Comparison of ENCODE assay signal across 1 cellular context in genomic region chr18:13500227-13500865, GRCh38.
TF ChIP-seq lines count a peak whose summit lies in the region.

No MANE protein-coding gene starts in this region.

TF ChIP-seq in WTC11, 78 proteins besides CTCF, POLR2A, EP300 and RAD21 (continued from another document):
- TF ChIP-seq USF2 (CRISPR knock-in tag; IDR thresholded peaks at IDR 0.05) = no peak
- TF ChIP-seq, protein P1, sequence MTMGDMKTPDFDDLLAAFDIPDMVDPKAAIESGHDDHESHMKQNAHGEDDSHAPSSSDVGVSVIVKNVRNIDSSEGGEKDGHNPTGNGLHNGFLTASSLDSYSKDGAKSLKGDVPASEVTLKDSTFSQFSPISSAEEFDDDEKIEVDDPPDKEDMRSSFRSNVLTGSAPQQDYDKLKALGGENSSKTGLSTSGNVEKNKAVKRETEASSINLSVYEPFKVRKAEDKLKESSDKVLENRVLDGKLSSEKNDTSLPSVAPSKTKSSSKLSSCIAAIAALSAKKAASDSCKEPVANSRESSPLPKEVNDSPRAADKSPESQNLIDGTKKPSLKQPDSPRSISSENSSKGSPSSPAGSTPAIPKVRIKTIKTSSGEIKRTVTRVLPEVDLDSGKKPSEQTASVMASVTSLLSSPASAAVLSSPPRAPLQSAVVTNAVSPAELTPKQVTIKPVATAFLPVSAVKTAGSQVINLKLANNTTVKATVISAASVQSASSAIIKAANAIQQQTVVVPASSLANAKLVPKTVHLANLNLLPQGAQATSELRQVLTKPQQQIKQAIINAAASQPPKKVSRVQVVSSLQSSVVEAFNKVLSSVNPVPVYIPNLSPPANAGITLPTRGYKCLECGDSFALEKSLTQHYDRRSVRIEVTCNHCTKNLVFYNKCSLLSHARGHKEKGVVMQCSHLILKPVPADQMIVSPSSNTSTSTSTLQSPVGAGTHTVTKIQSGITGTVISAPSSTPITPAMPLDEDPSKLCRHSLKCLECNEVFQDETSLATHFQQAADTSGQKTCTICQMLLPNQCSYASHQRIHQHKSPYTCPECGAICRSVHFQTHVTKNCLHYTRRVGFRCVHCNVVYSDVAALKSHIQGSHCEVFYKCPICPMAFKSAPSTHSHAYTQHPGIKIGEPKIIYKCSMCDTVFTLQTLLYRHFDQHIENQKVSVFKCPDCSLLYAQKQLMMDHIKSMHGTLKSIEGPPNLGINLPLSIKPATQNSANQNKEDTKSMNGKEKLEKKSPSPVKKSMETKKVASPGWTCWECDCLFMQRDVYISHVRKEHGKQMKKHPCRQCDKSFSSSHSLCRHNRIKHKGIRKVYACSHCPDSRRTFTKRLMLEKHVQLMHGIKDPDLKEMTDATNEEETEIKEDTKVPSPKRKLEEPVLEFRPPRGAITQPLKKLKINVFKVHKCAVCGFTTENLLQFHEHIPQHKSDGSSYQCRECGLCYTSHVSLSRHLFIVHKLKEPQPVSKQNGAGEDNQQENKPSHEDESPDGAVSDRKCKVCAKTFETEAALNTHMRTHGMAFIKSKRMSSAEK (CRISPR knock-in tag; IDR thresholded peaks at IDR 0.05; ENCODE audit: borderline replicate concordance) = no peak
- TF ChIP-seq RELA (CRISPR knock-in tag; IDR thresholded peaks at IDR 0.05; ENCODE audit: borderline replicate concordance) = no peak
- TF ChIP-seq ZNF281 (CRISPR knock-in tag; IDR thresholded peaks at IDR 0.05) = no peak
